1 cellular context compared by ENCODE assay signal in the genomic region with DNA sequence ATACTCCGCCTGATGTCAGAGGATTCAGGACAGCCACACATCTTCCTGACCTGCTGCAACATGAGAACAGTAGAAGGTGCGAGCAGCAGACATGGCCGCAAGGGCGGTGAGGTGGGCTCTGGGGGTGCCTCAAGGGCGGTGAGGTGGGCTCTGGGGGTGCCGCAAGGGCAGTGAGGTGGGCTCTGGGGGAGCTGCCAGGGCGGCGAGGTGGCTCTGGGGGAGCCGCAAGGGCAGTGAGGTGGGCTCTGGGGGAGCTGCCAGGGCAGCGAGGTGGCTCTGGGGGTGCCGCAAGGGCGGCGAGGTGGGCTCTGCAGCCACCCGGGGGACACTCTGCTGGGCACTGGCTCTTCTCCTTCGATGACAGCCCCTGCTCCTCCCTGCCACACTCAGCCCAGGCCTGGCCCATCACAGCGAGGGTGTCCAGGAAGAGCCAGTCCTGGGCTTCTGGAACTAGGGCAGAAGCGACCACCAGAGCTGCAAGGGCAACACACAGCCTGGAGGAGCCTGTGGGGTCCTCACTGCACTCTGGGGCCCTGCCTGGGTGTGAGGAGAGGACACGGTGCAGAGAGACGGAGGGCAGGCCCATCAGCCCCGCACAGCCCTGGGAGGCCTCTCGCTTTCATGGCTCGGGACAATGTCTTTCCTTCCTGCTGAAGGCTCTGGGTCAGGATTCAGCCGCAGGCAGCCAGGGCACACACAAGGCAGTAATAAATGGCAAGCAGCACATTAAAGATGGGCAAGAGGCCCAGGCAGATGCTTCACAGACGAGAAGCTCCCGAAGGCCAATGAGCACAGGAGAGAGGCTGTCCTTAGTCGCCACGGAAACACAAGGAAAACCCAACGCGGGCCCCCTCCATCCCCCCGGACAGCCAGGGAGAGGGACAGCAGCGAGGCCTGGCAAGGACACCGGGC.
TF ChIP-seq lines count a peak whose summit lies in the region.

No MANE protein-coding gene starts in this region.

TF ChIP-seq in HepG2, 621 proteins besides CTCF, POLR2A, EP300 and RAD21 (continued from another document):
- no peak for TF ChIP-seq LCORL (IDR thresholded peaks at IDR 0.05)
- TF ChIP-seq LCORL (CRISPR knock-in tag; IDR thresholded peaks at IDR 0.05), result no peak
- no peak for TF ChIP-seq EEA1 (CRISPR knock-in tag; IDR thresholded peaks at IDR 0.05; ENCODE audit: borderline replicate concordance)
- TF ChIP-seq, protein P1, sequence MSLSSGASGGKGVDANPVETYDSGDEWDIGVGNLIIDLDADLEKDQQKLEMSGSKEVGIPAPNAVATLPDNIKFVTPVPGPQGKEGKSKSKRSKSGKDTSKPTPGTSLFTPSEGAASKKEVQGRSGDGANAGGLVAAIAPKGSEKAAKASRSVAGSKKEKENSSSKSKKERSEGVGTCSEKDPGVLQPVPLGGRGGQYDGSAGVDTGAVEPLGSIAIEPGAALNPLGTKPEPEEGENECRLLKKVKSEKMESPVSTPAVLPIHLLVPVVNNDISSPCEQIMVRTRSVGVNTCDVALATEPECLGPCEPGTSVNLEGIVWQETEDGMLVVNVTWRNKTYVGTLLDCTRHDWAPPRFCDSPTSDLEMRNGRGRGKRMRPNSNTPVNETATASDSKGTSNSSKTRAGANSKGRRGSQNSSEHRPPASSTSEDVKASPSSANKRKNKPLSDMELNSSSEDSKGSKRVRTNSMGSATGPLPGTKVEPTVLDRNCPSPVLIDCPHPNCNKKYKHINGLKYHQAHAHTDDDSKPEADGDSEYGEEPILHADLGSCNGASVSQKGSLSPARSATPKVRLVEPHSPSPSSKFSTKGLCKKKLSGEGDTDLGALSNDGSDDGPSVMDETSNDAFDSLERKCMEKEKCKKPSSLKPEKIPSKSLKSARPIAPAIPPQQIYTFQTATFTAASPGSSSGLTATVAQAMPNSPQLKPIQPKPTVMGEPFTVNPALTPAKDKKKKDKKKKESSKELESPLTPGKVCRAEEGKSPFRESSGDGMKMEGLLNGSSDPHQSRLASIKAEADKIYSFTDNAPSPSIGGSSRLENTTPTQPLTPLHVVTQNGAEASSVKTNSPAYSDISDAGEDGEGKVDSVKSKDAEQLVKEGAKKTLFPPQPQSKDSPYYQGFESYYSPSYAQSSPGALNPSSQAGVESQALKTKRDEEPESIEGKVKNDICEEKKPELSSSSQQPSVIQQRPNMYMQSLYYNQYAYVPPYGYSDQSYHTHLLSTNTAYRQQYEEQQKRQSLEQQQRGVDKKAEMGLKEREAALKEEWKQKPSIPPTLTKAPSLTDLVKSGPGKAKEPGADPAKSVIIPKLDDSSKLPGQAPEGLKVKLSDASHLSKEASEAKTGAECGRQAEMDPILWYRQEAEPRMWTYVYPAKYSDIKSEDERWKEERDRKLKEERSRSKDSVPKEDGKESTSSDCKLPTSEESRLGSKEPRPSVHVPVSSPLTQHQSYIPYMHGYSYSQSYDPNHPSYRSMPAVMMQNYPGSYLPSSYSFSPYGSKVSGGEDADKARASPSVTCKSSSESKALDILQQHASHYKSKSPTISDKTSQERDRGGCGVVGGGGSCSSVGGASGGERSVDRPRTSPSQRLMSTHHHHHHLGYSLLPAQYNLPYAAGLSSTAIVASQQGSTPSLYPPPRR (CRISPR knock-in tag; IDR thresholded peaks at IDR 0.05; ENCODE audit: borderline replicate concordance), result no peak
- no peak for TF ChIP-seq ZNF263 (CRISPR knock-in tag; IDR thresholded peaks at IDR 0.05)
- no peak for TF ChIP-seq XBP1 (CRISPR knock-in tag; IDR thresholded peaks at IDR 0.05)
- no peak for TF ChIP-seq ZNF180 (CRISPR knock-in tag; IDR thresholded peaks at IDR 0.05; ENCODE audit: borderline replicate concordance, low read depth)
- TF ChIP-seq UBTF (CRISPR knock-in tag; IDR thresholded peaks at IDR 0.05), result no peak
- TF ChIP-seq MYNN (CRISPR knock-in tag; IDR thresholded peaks at IDR 0.05; ENCODE audit: low read depth), result no peak
- TF ChIP-seq STAG1 (CRISPR knock-in tag; IDR thresholded peaks at IDR 0.05), result no peak
- TF ChIP-seq ZFP37 (CRISPR knock-in tag; IDR thresholded peaks at IDR 0.05; ENCODE audit: borderline replicate concordance), result no peak
